14 cellular contexts compared by ENCODE assay signal in genomic region chr17:63786961-63787711, GRCh38.
"Had no signal": no experiment of that assay in that cellular context is flagged by ENCODE, and none has a peak within 500 bp of the region (broad histone marks: within the 10 kb centered on the region; RNA-seq: fewer than 3 reads in every experiment).

No MANE protein-coding gene starts in this region.

- H3K27ac ChIP-seq: cardiac muscle cell, dorsolateral prefrontal cortex had no signal

- ATAC-seq: activated CD4-positive, CD25-positive, alpha-beta regulatory T cell treated with anti-CD3 and anti-CD28 coated beads, Interleukin-2, amount 50 U/mL, for 24 hours; activated naive CD8-positive, alpha-beta T cell treated with anti-CD3 and anti-CD28 coated beads, Interleukin-2, amount 50 U/mL, for 24 hours; left ventricle myocardium superior; right cardiac atrium; T-cell had no signal

- H3K27me3 ChIP-seq: cardiac muscle cell, dorsolateral prefrontal cortex had no signal

- H3K4me3 ChIP-seq: cardiac muscle cell, dorsolateral prefrontal cortex had no signal

- DNase-seq: activated naive CD4-positive, alpha-beta T cell treated with anti-CD3 and anti-CD28 coated beads for 36 hours; activated naive CD8-positive, alpha-beta T cell treated with anti-CD3 and anti-CD28 coated beads, Interleukin-2, amount 50 U/mL, for 24 hours; activated T-cell treated with anti-CD3 and anti-CD28 coated beads, Interleukin-2, amount 50 U/mL, for 1 hour; aorta; dorsolateral prefrontal cortex; foreskin fibroblast; glutamatergic neuron; hypothalamus; left ventricle myocardium superior; right cardiac atrium; T-cell; T-helper 9 cell had no signal
